ENCODE assay signal across 23 cellular contexts in the genomic region with DNA sequence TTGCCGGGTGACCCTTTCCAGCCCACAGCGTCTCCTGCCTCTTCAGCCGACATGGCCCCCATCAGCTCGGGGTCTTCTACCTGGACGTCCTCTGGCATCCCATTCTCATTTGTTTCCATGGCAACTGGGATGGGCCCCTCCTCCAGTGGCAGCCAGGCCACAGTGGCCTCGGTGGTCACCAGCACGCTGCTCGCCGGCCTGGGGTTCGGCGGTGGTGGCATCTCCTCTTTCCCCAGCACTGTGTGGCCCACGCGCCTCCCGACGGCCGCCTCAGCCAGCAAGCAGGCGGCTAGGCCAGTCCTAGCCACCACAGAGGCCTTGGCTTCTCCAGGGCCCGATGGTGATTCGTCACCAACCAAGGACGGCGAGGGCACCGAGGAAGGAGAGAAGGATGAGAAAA.
"Had no signal": no experiment of that assay in that cellular context is flagged by ENCODE, and none has a peak within 500 bp of the region (broad histone marks: within the 10 kb centered on the region; RNA-seq: fewer than 3 reads in every experiment).

No MANE protein-coding gene starts in this region.

- H3K27me3 ChIP-seq: dorsolateral prefrontal cortex, gastroesophageal sphincter, heart left ventricle, hepatocyte, left lung, neutrophil, pancreas, sigmoid colon, suprapubic skin, transverse colon, vagina had no signal

- H3K4me1 ChIP-seq: gastroesophageal sphincter, heart left ventricle, left lung, pancreas, sigmoid colon, suprapubic skin, transverse colon, vagina had no signal

- H3K4me3 Mint-ChIP-seq: endodermal cell; naive thymus-derived CD8-positive, alpha-beta T cell; nephron progenitor cell; stimulated activated memory B cell treated with anti-CD40 and anti-IgM and Interleukin-4, amounts not matched to agents 10 μg/mL and 1 μg/mL and 100 μg/mL, for 72 hours; stimulated activated naive CD8-positive, alpha-beta T cell treated with anti-CD3 and anti-CD28 coated beads, Interleukin-15, Interleukin-2, amounts not matched to agents 100 ng/mL and 50 ng/mL, for 24 hours had no signal

- H3K27ac ChIP-seq: dorsolateral prefrontal cortex, epithelial cell of prostate, gastroesophageal sphincter, heart left ventricle, hepatocyte, left lung, neutrophil, pancreas, sigmoid colon, suprapubic skin, transverse colon, vagina had no signal

- H3K9me3 ChIP-seq: gastroesophageal sphincter, heart left ventricle, left lung, neutrophil, pancreas, sigmoid colon, suprapubic skin, transverse colon, vagina had no signal

- H3K36me3 ChIP-seq: neutrophil, pancreas, transverse colon, vagina had no signal

- H3K4me1 Mint-ChIP-seq: naive thymus-derived CD8-positive, alpha-beta T cell; nephron progenitor cell; stimulated activated memory B cell treated with anti-CD40 and anti-IgM and Interleukin-4, amounts not matched to agents 10 μg/mL and 1 μg/mL and 100 μg/mL, for 72 hours had no signal

- ATAC-seq: gastroesophageal sphincter; left cardiac atrium; left lung; naive thymus-derived CD8-positive, alpha-beta T cell; pancreas had no signal

- H3K27ac Mint-ChIP-seq: endodermal cell; naive thymus-derived CD8-positive, alpha-beta T cell; nephron progenitor cell; stimulated activated memory B cell treated with anti-CD40 and anti-IgM and Interleukin-4, amounts not matched to agents 10 μg/mL and 1 μg/mL and 100 μg/mL, for 72 hours; stimulated activated naive CD8-positive, alpha-beta T cell treated with anti-CD3 and anti-CD28 coated beads, Interleukin-15, Interleukin-2, amounts not matched to agents 100 ng/mL and 50 ng/mL, for 24 hours had no signal

- H3K4me3 ChIP-seq: dorsolateral prefrontal cortex, gastroesophageal sphincter, heart left ventricle, hepatocyte, left lung, pancreas, sigmoid colon, suprapubic skin, transverse colon, vagina had no signal

- H3K27me3 Mint-ChIP-seq: stimulated activated memory B cell treated with anti-CD40 and anti-IgM and Interleukin-4, amounts not matched to agents 10 μg/mL and 1 μg/mL and 100 μg/mL, for 72 hours had no signal

- DNase-seq: cerebellar nuclear complex; dorsolateral prefrontal cortex; effector CD4-positive, alpha-beta T cell; endodermal cell; foreskin fibroblast; heart left ventricle; left cardiac atrium; left lung; naive thymus-derived CD8-positive, alpha-beta T cell; nephron progenitor cell; pancreas; sigmoid colon; stimulated activated CD4-positive, alpha-beta T cell treated with anti-CD3 and anti-CD28 coated beads, Interleukin-2, amount 100 ng/mL, for 24 hours; stimulated activated CD4-positive, alpha-beta T cell treated with anti-CD3 and anti-CD28 coated beads, Interleukin-4, amount 100 ng/mL, for 24 hours; transverse colon had no signal

- H3K9me3 Mint-ChIP-seq: endodermal cell; naive thymus-derived CD8-positive, alpha-beta T cell; nephron progenitor cell; stimulated activated memory B cell treated with anti-CD40 and anti-IgM and Interleukin-4, amounts not matched to agents 10 μg/mL and 1 μg/mL and 100 μg/mL, for 72 hours; stimulated activated naive CD8-positive, alpha-beta T cell treated with anti-CD3 and anti-CD28 coated beads, Interleukin-15, Interleukin-2, amounts not matched to agents 100 ng/mL and 50 ng/mL, for 24 hours had no signal

- H3K4me2 ChIP-seq: hepatocyte had no signal

- H3K36me3 Mint-ChIP-seq: naive thymus-derived CD8-positive, alpha-beta T cell had no signal

- H3K79me2 ChIP-seq: hepatocyte had no signal

- H2AFZ ChIP-seq: hepatocyte had no signal
